ENCODE assay signal across 8 cellular contexts in genomic region chr7:67302113-67303039, GRCh38.
A peak's percentile ranks its signal among the peaks of the same experiment; 100 is the strongest.
DNase-seq lines count a peak whose midpoint lies in the region; FAIRE-seq and TF ChIP-seq lines count a peak whose summit lies in the region.

No MANE protein-coding gene starts in this region.

- 0 to 1% (median 1%) methylated on average over 68 to 83 of the region's 83 CpGs for WGBS in stomach, 5 donors

- TF ChIP-seq POLR2A in H54 (IDR thresholded peaks at IDR 0.05; ENCODE audit: low read depth, low read length) (peak; percentile 96), Raji (IDR thresholded peaks at IDR 0.05; ENCODE audit: insufficient read depth, low read depth, low read length) (peak; percentile 94), stomach (IDR thresholded peaks at IDR 0.05) (no peak)

- TF ChIP-seq CTCF in Loucy (conservative IDR thresholded peaks at IDR 0.05; ENCODE audit: low read length), result no peak
- TF ChIP-seq CTCF in fibroblast of villous mesenchyme (IDR thresholded peaks at IDR 0.05; ENCODE audit: insufficient read depth, low read depth, low read length), result peak; percentile 37
- TF ChIP-seq CTCF in neural cell (IDR thresholded peaks at IDR 0.05; ENCODE audit: poor library complexity, severe bottlenecking), result peak; percentile 50
- TF ChIP-seq CTCF in stomach (IDR thresholded peaks at IDR 0.05), result peak in 5 of 7 experiments; percentile 11 to 63 (median 38)

- H3K9me2 ChIP-seq in Loucy (replicated peaks; ENCODE audit: low read depth, low read length) (no peaks in the 10 kb centered on the region), neural cell (ENCODE audit: insufficient read depth, low read length) (no peaks in the 10 kb centered on the region)

- H3K4me1 ChIP-seq in Loucy (ENCODE audit: insufficient read depth, low read length, poor library complexity, severe bottlenecking), result peaks cover 11% of the 10 kb centered on the region
- peaks cover 6 to 40% (median 21%) of the 10 kb centered on the region in 4 donors for H3K4me1 ChIP-seq in stomach

- H3K27me3 ChIP-seq in Loucy (ENCODE audit: insufficient read depth, low read length, poor library complexity, severe bottlenecking) (no peaks in the 10 kb centered on the region), neural cell (ENCODE audit: insufficient read depth, low read depth, low read length) (no peaks in the 10 kb centered on the region), stomach (no peaks in the 10 kb centered on the region)

- H2AFZ ChIP-seq in Loucy (ENCODE audit: low read length) (peak overlapping the region; percentile 99), neural cell (ENCODE audit: low read depth, low read length) (peak overlapping the region; percentile 83)

- peak overlapping the region; percentile 85 for H3K4me3 ChIP-seq in Loucy (ENCODE audit: low read length, poor library complexity, severe bottlenecking)
- H3K4me3 ChIP-seq in fibroblast of villous mesenchyme (ENCODE audit: low read depth, low read length), result peak overlapping the region; percentile 84
- H3K4me3 ChIP-seq in neural cell (ENCODE audit: low read length), result peak overlapping the region; percentile 94
- peak overlapping the region; percentile 65 to 77 (median 71) for H3K4me3 ChIP-seq in stomach

- TF ChIP-seq RAD21 in neural cell (conservative IDR thresholded peaks at IDR 0.05), result peak; percentile 36

- intact Hi-C loops in stomach (cut with DNase I; ENCODE audit: low total_unique reads), result no loop called here

- H3K79me2 ChIP-seq in Loucy (ENCODE audit: insufficient read depth, low read length) (peaks cover 44% of the 10 kb centered on the region), neural cell (replicated peaks; ENCODE audit: insufficient read depth, low read length) (no peaks in the 10 kb centered on the region)

- DNase-seq in ELR (ENCODE audit: low read depth) (peak; percentile 99), H54 (ENCODE audit: insufficient read length, low spot score) (peak; percentile 90), activated gamma-delta T cell (lab: John Stamatoyannopoulos, UW) (peak; percentile 84), fibroblast of villous mesenchyme (ENCODE audit: low read depth) (peak; percentile 100), stomach (peak; percentile 99)

- H3K9ac ChIP-seq in Loucy (ENCODE audit: low read depth, low read length, poor library complexity, severe bottlenecking) (peak overlapping the region; percentile 91), neural cell (ENCODE audit: low read length) (peak overlapping the region; percentile 83)

- H3K9me3 ChIP-seq in Loucy (ENCODE audit: insufficient read depth, low read depth, low read length), result no peaks in the 10 kb centered on the region
- H3K9me3 ChIP-seq in neural cell (ENCODE audit: low read length), result no peaks in the 10 kb centered on the region
- H3K9me3 ChIP-seq in stomach, result no peaks in the 10 kb centered on the region

- H4K20me1 ChIP-seq in Loucy (ENCODE audit: insufficient read depth, low read length, poor library complexity, severe bottlenecking) (peaks cover 25% of the 10 kb centered on the region), neural cell (ENCODE audit: insufficient read depth) (no peaks in the 10 kb centered on the region)

- peak; percentile 23 for TF ChIP-seq EP300 in neural cell (conservative IDR thresholded peaks at IDR 0.05; ENCODE audit: poor library complexity, severe bottlenecking)
- TF ChIP-seq EP300 in stomach (IDR thresholded peaks at IDR 0.05), result peak; percentile 34

- H3K27ac ChIP-seq in neural cell (ENCODE audit: low read length), result peak overlapping the region; percentile 82
- H3K27ac ChIP-seq in stomach, result peak overlapping the region; percentile 93 to 98 (median 96)

- H3K36me3 ChIP-seq in Loucy (ENCODE audit: insufficient read depth, low read length) (no peaks in the 10 kb centered on the region; the same call in 1 of the 2 replicates), neural cell (ENCODE audit: insufficient read depth, low read length) (no peaks in the 10 kb centered on the region), stomach (peaks cover 0 to 26% (median 24%) of the 10 kb centered on the region in 4 donors)

- H3F3A ChIP-seq in Loucy (ENCODE audit: low read depth), result peaks cover 2% of the 10 kb centered on the region; the same call in 1 of the 2 replicates
- no peaks in the 10 kb centered on the region for H3F3A ChIP-seq in neural cell (ENCODE audit: insufficient read depth, low read length, poor library complexity, severe bottlenecking)

- H3K4me2 ChIP-seq in Loucy (ENCODE audit: low read depth, low read length, poor library complexity, severe bottlenecking) (peak overlapping the region; percentile 83), neural cell (ENCODE audit: low read length) (peak overlapping the region; percentile 78)

- FAIRE-seq in H54 (lab: Jason Lieb, UNC), result peak; percentile 80

TF ChIP-seq in neural cell, 6 proteins besides CTCF, POLR2A, EP300 and RAD21:
- TF ChIP-seq TAF1 (IDR thresholded peaks at IDR 0.05; ENCODE audit: low read depth), result peak; percentile 54
- TF ChIP-seq, protein P1, sequence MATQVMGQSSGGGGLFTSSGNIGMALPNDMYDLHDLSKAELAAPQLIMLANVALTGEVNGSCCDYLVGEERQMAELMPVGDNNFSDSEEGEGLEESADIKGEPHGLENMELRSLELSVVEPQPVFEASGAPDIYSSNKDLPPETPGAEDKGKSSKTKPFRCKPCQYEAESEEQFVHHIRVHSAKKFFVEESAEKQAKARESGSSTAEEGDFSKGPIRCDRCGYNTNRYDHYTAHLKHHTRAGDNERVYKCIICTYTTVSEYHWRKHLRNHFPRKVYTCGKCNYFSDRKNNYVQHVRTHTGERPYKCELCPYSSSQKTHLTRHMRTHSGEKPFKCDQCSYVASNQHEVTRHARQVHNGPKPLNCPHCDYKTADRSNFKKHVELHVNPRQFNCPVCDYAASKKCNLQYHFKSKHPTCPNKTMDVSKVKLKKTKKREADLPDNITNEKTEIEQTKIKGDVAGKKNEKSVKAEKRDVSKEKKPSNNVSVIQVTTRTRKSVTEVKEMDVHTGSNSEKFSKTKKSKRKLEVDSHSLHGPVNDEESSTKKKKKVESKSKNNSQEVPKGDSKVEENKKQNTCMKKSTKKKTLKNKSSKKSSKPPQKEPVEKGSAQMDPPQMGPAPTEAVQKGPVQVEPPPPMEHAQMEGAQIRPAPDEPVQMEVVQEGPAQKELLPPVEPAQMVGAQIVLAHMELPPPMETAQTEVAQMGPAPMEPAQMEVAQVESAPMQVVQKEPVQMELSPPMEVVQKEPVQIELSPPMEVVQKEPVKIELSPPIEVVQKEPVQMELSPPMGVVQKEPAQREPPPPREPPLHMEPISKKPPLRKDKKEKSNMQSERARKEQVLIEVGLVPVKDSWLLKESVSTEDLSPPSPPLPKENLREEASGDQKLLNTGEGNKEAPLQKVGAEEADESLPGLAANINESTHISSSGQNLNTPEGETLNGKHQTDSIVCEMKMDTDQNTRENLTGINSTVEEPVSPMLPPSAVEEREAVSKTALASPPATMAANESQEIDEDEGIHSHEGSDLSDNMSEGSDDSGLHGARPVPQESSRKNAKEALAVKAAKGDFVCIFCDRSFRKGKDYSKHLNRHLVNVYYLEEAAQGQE (IDR thresholded peaks at IDR 0.05; ENCODE audit: borderline replicate concordance), result peak; percentile 65
- no peak for TF ChIP-seq SMC3 (conservative IDR thresholded peaks at IDR 0.05; ENCODE audit: poor library complexity)
- TF ChIP-seq EZH2 (IDR thresholded peaks at IDR 0.05; ENCODE audit: borderline replicate concordance, insufficient read depth, low read length, poor library complexity, severe bottlenecking), result no peak
- TF ChIP-seq MXI1 (conservative IDR thresholded peaks at IDR 0.05; ENCODE audit: poor library complexity, severe bottlenecking), result peak; percentile 91
- TF ChIP-seq POLR2AphosphoS5 (IDR thresholded peaks at IDR 0.05), result peak; percentile 83

Comparison
In these comparisons a context has a peak if more than half of its experiments do, and no peak if none do; other contexts are left out.
1. Peak in every context shown above with its lines: DNase-seq, H3K4me3 ChIP-seq and H3K27ac ChIP-seq.
2. POLR2A ChIP-seq: peak in H54 (single experiment) and Raji (single experiment); none in stomach (0 of 4).